ENCODE assay signal across 8 cellular contexts in the genomic region with DNA sequence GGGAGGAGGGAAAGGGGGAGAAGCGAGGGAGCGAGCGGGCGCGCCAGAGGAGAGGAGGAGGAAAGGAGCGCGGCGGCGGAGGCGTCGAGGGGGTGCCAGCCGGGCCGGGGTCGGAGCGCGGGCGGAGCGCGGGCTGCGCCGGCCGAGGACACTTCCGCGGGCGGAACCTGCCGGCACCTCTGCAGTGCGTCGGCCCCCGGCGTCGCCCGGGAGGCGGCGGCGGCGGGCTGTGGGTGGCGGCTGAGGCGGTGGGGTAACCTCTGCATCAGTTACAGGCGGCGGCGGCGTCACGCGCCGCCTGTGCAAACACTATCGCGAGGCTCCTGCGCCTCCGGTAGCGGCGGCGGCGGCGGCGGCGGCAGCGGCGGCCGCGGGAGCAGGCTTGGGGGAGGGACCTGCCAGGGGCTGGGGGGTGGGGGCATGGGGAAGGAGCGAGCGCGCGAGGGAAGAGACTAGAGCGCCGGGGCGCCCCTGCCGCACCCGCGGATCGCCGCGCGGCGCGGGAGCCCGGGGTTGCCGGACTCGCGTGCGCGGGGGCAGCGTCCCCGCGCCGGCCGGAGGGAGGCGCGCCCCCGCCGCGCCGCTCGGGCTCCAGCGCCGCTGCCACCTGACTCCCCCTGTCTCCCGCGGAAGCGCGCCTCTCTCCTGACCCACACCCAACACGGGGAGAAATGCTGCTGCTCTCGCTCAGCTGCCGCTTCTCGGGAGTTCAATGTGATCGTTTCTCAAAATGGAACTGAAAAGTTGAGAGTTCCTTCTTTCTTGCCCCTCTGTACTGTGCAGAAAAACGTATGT. TPM values are rescaled to one million over a fixed set of nuclear protein-coding genes. Genes with fewer than 3 reads are reported as not detected.
A peak's percentile ranks its signal among the peaks of the same experiment; 100 is the strongest.
DNase-seq lines count a peak whose midpoint lies in the region; ATAC-seq, FAIRE-seq and TF ChIP-seq lines count a peak whose summit lies in the region.

Gene TLK1 (minus strand): TSS at position 264 of the 795 bp plus-strand sequence. CDS start 465 bp downstream, outside the sequence.

- H3K4me2 ChIP-seq in H1 (ENCODE audit: insufficient read depth in 1 of 2, low read depth in 2 of 2, low read length in 2 of 2) (peak within 1 kb of the TSS; percentile 78 to 90), mesendoderm (ENCODE audit: low read length) (peak within 1 kb of the TSS; percentile 56)

- no peaks in the 10 kb centered on the region for H3K36me3 Mint-ChIP-seq in CD4-positive, CD25-positive, alpha-beta regulatory T cell

- peaks cover 0 to 4% of the 10 kb centered on the region in 2 experiments for H4K20me1 ChIP-seq in H1 (replicated peaks in 1 of 2; ENCODE audit: control insufficient read depth in 1 of 2, insufficient read depth in 2 of 2, low read length in 2 of 2)

- TF ChIP-seq CTCF in H1 (IDR thresholded peaks at IDR 0.05; ENCODE audit: control extremely low read depth in 1 of 3, insufficient read depth in 1 of 3, low read depth in 1 of 3, low read length in 3 of 3) = no peak

- H3K4me3 Mint-ChIP-seq in CD4-positive, CD25-positive, alpha-beta regulatory T cell = peak within 1 kb of the TSS; percentile 93 to 97 (median 96)

- H3K27me3 Mint-ChIP-seq in CD4-positive, CD25-positive, alpha-beta regulatory T cell = peaks cover 4% of the 10 kb centered on the region

- peak within 1 kb of the TSS; percentile 95 for H4K91ac ChIP-seq in H1 (replicated peaks; ENCODE audit: insufficient read length, low read length)

- H3K27ac ChIP-seq in CD4-positive, CD25-positive, alpha-beta regulatory T cell (ENCODE audit: insufficient read depth, low read length, poor library complexity, severe bottlenecking) = peak within 1 kb of the TSS; percentile 89
- H3K27ac ChIP-seq in H1 (ENCODE audit: low read depth, low read length) (peak within 1 kb of the TSS; percentile 92), mesendoderm (ENCODE audit: low read depth, low read length) (peak within 1 kb of the TSS; percentile 97)

- H3K23ac ChIP-seq in H1 (ENCODE audit: insufficient read length) (no peak within 1 kb of the TSS), mesendoderm (ENCODE audit: low read length) (peak within 1 kb of the TSS; percentile 97)

- H3K18ac ChIP-seq in H1 (ENCODE audit: extremely low read depth, low read length) (peak within 1 kb of the TSS; percentile 95), mesendoderm (ENCODE audit: low read length) (peak within 1 kb of the TSS; percentile 100)

- POLR2A ChIA-PET in activated CD8-positive, alpha-beta memory T cell treated with anti-CD3 and anti-CD28 coated beads for 36 hours (lab: Charles Lee) = interaction anchor here (0.7 kb wide), 2 partner anchors 76 to 231 kb away, joined by 5 to 7 read pairs; partner anchors contain the start of gene GORASP2
- POLR2A ChIA-PET in H1 (lab: Charles Lee; ENCODE audit: partially characterized antibody) = interaction anchor here (0.6 to 3.9 kb wide), 15 partner anchors 10 to 322 kb away, joined by 3 to 21 read pairs (median 4); partner anchors contain the start of genes DCAF17 and METTL8

- H3K4me1 Mint-ChIP-seq in CD4-positive, CD25-positive, alpha-beta regulatory T cell = peaks cover 35 to 71% (median 56%) of the 10 kb centered on the region in 4 donors

- DNase-seq in CD4-positive, CD25-positive, alpha-beta regulatory T cell = peak; percentile 75 to 86 (median 80)
- DNase-seq in NOMO-1 (lab: John Stamatoyannopoulos, UW; ENCODE audit: unreplicated experiment in 2 of 2) (peak; percentile 78 to 92), H1 (ENCODE audit: low read depth in 1 of 2, low spot score in 2 of 2) (peak in 1 of 2 experiments; percentile 84), mesendoderm (peak; percentile 87)
- peak; percentile 36 for DNase-seq in stimulated activated CD8-positive, alpha-beta memory T cell treated with anti-CD3 and anti-CD28 coated beads, Interleukin-15, amount 100 ng/mL, for 1 hour (ENCODE audit: low read depth)

- H3K9me3 ChIP-seq in CD4-positive, CD25-positive, alpha-beta regulatory T cell (ENCODE audit: control insufficient read depth in 2 of 2, low read length in 2 of 2) = no peaks in the 10 kb centered on the region
- H3K9me3 ChIP-seq in H1 (ENCODE audit: insufficient read depth in 2 of 2, low read depth in 1 of 2, low read length in 1 of 2) = no peaks in the 10 kb centered on the region

- no peak within 1 kb of the TSS for H2BK120ac ChIP-seq in H1 (replicated peaks; ENCODE audit: low read depth, low read length)
- H2BK120ac ChIP-seq in mesendoderm (ENCODE audit: low read depth, low read length) = peak within 1 kb of the TSS; percentile 93

- peak within 1 kb of the TSS; percentile 99 for H3K4me3 ChIP-seq in CD4-positive, CD25-positive, alpha-beta regulatory T cell (ENCODE audit: low read depth, low read length)
- peak within 1 kb of the TSS; percentile 87 to 100 (median 92) for H3K4me3 ChIP-seq in H1 (ENCODE audit: extremely low read depth in 1 of 4, insufficient read depth in 2 of 4, low read depth in 3 of 4, low read length in 4 of 4)
- peak within 1 kb of the TSS; percentile 82 for H3K4me3 ChIP-seq in mesendoderm (ENCODE audit: low read length)

- no peaks in the 10 kb centered on the region for H3K9me3 Mint-ChIP-seq in CD4-positive, CD25-positive, alpha-beta regulatory T cell

- no peak within 1 kb of the TSS for H2BK12ac ChIP-seq in H1 (ENCODE audit: low read depth, low read length)

- H3K79me2 ChIP-seq in H1 (ENCODE audit: control insufficient read depth in 1 of 2, insufficient read depth in 2 of 2, low read length in 2 of 2) (peaks cover 21 to 52% of the 10 kb centered on the region in 2 experiments), mesendoderm (ENCODE audit: control insufficient read depth, insufficient read depth, low read length) (peaks cover 33% of the 10 kb centered on the region)

- no peaks in the 10 kb centered on the region for H3K79me1 ChIP-seq in H1 (ENCODE audit: low read depth, low read length)
- no peaks in the 10 kb centered on the region for H3K79me1 ChIP-seq in mesendoderm (ENCODE audit: low read length)

- peak within 1 kb of the TSS; percentile 98 for H4K8ac ChIP-seq in H1 (ENCODE audit: extremely low read depth, insufficient read depth, low read length)
- peak within 1 kb of the TSS; percentile 95 for H4K8ac ChIP-seq in mesendoderm (ENCODE audit: low read depth, low read length)

- CTCF ChIA-PET in activated CD8-positive, alpha-beta memory T cell treated with anti-CD3 and anti-CD28 coated beads for 36 hours (lab: Charles Lee) = interaction anchor here (1.1 to 1.6 kb wide), 3 partner anchors 22 to 273 kb away, joined by 3 read pairs; partner anchors contain the start of genes DCAF17 and METTL8
- CTCF ChIA-PET in H1 (lab: Charles Lee; ENCODE audit: partially characterized antibody) = interaction anchor here (0.6 to 1.6 kb wide), 2 partner anchors 74 to 255 kb away, joined by 3 read pairs; no protein-coding TSS in a partner anchor

- peak within 1 kb of the TSS; percentile 87 to 91 (median 89) for H3K9ac ChIP-seq in H1 (replicated peaks in 1 of 4; ENCODE audit: extremely low read depth in 1 of 4, low read depth in 3 of 4, low read length in 3 of 4)
- peak within 1 kb of the TSS; percentile 91 for H3K9ac ChIP-seq in mesendoderm (ENCODE audit: low read length)

- H3K23me2 ChIP-seq in H1 (ENCODE audit: low read depth, low read length) = peaks cover 3% of the 10 kb centered on the region

- H3K27me3 ChIP-seq in CD4-positive, CD25-positive, alpha-beta regulatory T cell (ENCODE audit: control insufficient read depth, insufficient read depth, low read length) = no peaks in the 10 kb centered on the region
- H3K27me3 ChIP-seq in H1 (replicated peaks in 1 of 4; ENCODE audit: control insufficient read depth in 3 of 4, extremely low read depth in 1 of 4, insufficient read depth in 3 of 4, low read length in 3 of 4) (no peaks in the 10 kb centered on the region), mesendoderm (ENCODE audit: insufficient read depth, low read length, poor library complexity) (no peaks in the 10 kb centered on the region)

- WGBS in H1 (ENCODE audit: extremely low coverage in 1 of 2, insufficient coverage in 1 of 2, insufficient read length in 1 of 2, insufficient replicate concordance in 2 of 2, low coverage in 1 of 2, low lambda C conversion rate in 2 of 2, missing lambda C conversion rate in 1 of 2), 2 experiments = 1% methylated on average over 38 of the region's 106 CpGs; no CpG with 5 or more reads in 1 of the 2 experiments
- no CpG with 5 or more reads among the region's 106 CpGs for whole genome bisulfite sequencing in mesendoderm (ENCODE audit: extremely low coverage, insufficient coverage, low lambda C conversion rate)

- ATAC-seq in CD4-positive, CD25-positive, alpha-beta regulatory T cell (ENCODE audit: low read depth in 2 of 2) = peak; percentile 75
- peak; percentile 52 for ATAC-seq in GM19395 (IDR thresholded peaks at IDR 0.05; ENCODE audit: unreplicated experiment)
- peak; percentile 44 for ATAC-seq in HG03558 (IDR thresholded peaks at IDR 0.05; ENCODE audit: extremely low read depth, unreplicated experiment)

- no peak for FAIRE-seq in H1 (lab: Jason Lieb, UNC)

- peak within 1 kb of the TSS; percentile 98 for H3K14ac ChIP-seq in H1 (ENCODE audit: insufficient read length)

- H2BK20ac ChIP-seq in H1 (ENCODE audit: low read length) = no peak within 1 kb of the TSS

- peak; percentile 18 to 45; a peak in 3 of 4 replicates for TF ChIP-seq RAD21 in H1 (IDR thresholded peaks at IDR 0.05 in 1 of 2, conservative IDR thresholded peaks at IDR 0.05 in 1 of 2; ENCODE audit: low read depth in 2 of 2, low read length in 2 of 2)

- H4K5ac ChIP-seq in H1 (ENCODE audit: insufficient read length, low read depth, low read length) (peak within 1 kb of the TSS; percentile 98), mesendoderm (ENCODE audit: low read length) (no peak within 1 kb of the TSS)

- H2BK5ac ChIP-seq in H1 (ENCODE audit: low read depth, low read length) = peak within 1 kb of the TSS; percentile 93
- H2BK5ac ChIP-seq in mesendoderm (ENCODE audit: low read length) = peak within 1 kb of the TSS; percentile 81

- H3K36me3 ChIP-seq in CD4-positive, CD25-positive, alpha-beta regulatory T cell (ENCODE audit: control insufficient read depth, insufficient read depth, low read length) = no peaks in the 10 kb centered on the region
- no peaks in the 10 kb centered on the region for H3K36me3 ChIP-seq in H1 (ENCODE audit: control insufficient read depth in 2 of 4, insufficient read depth in 4 of 4, low read length in 3 of 4)
- H3K36me3 ChIP-seq in mesendoderm (ENCODE audit: control insufficient read depth, insufficient read depth, low read length) = no peaks in the 10 kb centered on the region

- H3K56ac ChIP-seq in H1 (replicated peaks; ENCODE audit: insufficient read length, low read depth, low read length) (peak within 1 kb of the TSS; percentile 98), mesendoderm (ENCODE audit: low read length) (peak within 1 kb of the TSS; percentile 92)

- TF ChIP-seq POLR2A in H1 (IDR thresholded peaks at IDR 0.05; ENCODE audit: control extremely low read depth in 1 of 2, low read depth in 2 of 2, low read length in 2 of 2) = peak in 1 of 2 experiments; percentile 68; a peak in 2 of 3 replicates

- H2AK5ac ChIP-seq in H1 (ENCODE audit: low read depth, low read length) = no peak within 1 kb of the TSS
- no peak within 1 kb of the TSS for H2AK5ac ChIP-seq in mesendoderm (ENCODE audit: low read length)

- H3K4me1 ChIP-seq in CD4-positive, CD25-positive, alpha-beta regulatory T cell (ENCODE audit: control insufficient read depth, insufficient read depth, low read length, poor library complexity, severe bottlenecking) = peaks cover 40% of the 10 kb centered on the region
- H3K4me1 ChIP-seq in H1 (replicated peaks in 1 of 4; ENCODE audit: control insufficient read depth in 3 of 4, insufficient read depth in 4 of 4, low read length in 3 of 4) (peaks cover 0 to 3% (median 0%) of the 10 kb centered on the region in 4 experiments; a peak in 3 of 7 replicates), mesendoderm (ENCODE audit: control insufficient read depth, low read depth, low read length) (no peaks in the 10 kb centered on the region)

- H2BK15ac ChIP-seq in H1 (ENCODE audit: low read length) = 0 out of 2 replicates have a peak within 1 kb of the TSS, but pooled peaks have one; percentile 20
- peak within 1 kb of the TSS; percentile 99 for H2BK15ac ChIP-seq in mesendoderm (replicated peaks; ENCODE audit: low read depth)

- no peak for TF ChIP-seq EP300 in H1 (IDR thresholded peaks at IDR 0.05; ENCODE audit: borderline replicate concordance in 1 of 2, low read depth in 2 of 2, low read length in 2 of 2)

- H3K4ac ChIP-seq in H1 (replicated peaks; ENCODE audit: insufficient read length, low read depth, low read length) = peak within 1 kb of the TSS; percentile 81
- H3K4ac ChIP-seq in mesendoderm (ENCODE audit: low read depth, low read length) = peak within 1 kb of the TSS; percentile 98

- H3K27ac Mint-ChIP-seq in CD4-positive, CD25-positive, alpha-beta regulatory T cell = peak within 1 kb of the TSS; percentile 90 to 99 (median 90)

- 0 out of 2 replicates have a peak within 1 kb of the TSS, but pooled peaks have one; percentile 14 for H2AFZ ChIP-seq in H1 (ENCODE audit: low read length)

RNA-seq across cellular contexts. Expression of gene TLK1, which starts in this region (rescaled TPM):
- 179 TPM for total RNA-seq in CD4-positive, CD25-positive, alpha-beta regulatory T cell
- 10 to 100 TPM; 33.9 to 69.2 (median 45.0) TPM for polyA plus RNA-seq in CD4-positive, CD25-positive, alpha-beta regulatory T cell
- total RNA-seq in activated CD8-positive, alpha-beta memory T cell treated with anti-CD3 and anti-CD28 coated beads for 36 hours = 10 to 100 TPM; 73.2 to 74.0 TPM
- total RNA-seq in H1 (2021; fragmentation: NEBNext Ultra II Directional; extraction: Animal tissue kit (Norgen Biotek cat#: 25700)) = 97.4 and 102 TPM in 2 replicates
- polyA plus RNA-seq in H1 (2011; rRNA removed) = 8.9 and 11.2 TPM in 2 replicates
- 12.1 TPM for polyA plus RNA-seq in H1 (2011; cell fraction: cytosol; rRNA removed)
- polyA plus RNA-seq in H1 (2011; cell fraction: nucleus; rRNA removed) = 13.2 TPM
- polyA plus RNA-seq in H1 (2012, experiment 1 of 2) = 28.6 to 41.6 TPM (median 37.1 TPM) in 4 replicates
- 1.9 TPM for polyA plus RNA-seq in H1 (2012, experiment 2 of 2)
- polyA plus RNA-seq in H1 (2013, experiment 1 of 2) = 37.4 TPM
- 38.2 TPM for polyA plus RNA-seq in H1 (2013, experiment 2 of 2)
- polyA minus RNA-seq in H1 (2011; rRNA and poly(A)+ RNA removed) = 27.5 and 33.8 TPM in 2 replicates
- polyA minus RNA-seq in H1 (2011; cell fraction: cytosol; rRNA and poly(A)+ RNA removed) = 33.2 TPM
- 85.9 TPM for polyA minus RNA-seq in H1 (2011; cell fraction: nucleus; rRNA and poly(A)+ RNA removed)
- polyA plus RNA-seq in mesendoderm (2013, experiment 1 of 2) = 51.8 TPM
- 50.9 TPM for polyA plus RNA-seq in mesendoderm (2013, experiment 2 of 2)
